ENCODE assay signal across 16 cellular contexts in genomic region chr14:44589180-44589579, GRCh38.
A peak's percentile ranks its signal among the peaks of the same experiment; 100 is the strongest.
DNase-seq lines count a peak whose midpoint lies in the region; ATAC-seq, FAIRE-seq and TF ChIP-seq lines count a peak whose summit lies in the region.
"Had no signal": no experiment of that assay in that cellular context is flagged by ENCODE, and none has a peak within 500 bp of the region (broad histone marks: within the 10 kb centered on the region; RNA-seq: fewer than 3 reads in every experiment).

No MANE protein-coding gene starts in this region.

- no peaks in the 10 kb centered on the region for H3K27me3 ChIP-seq in foreskin keratinocyte
- H3K27me3 ChIP-seq in pancreas, result no peaks in the 10 kb centered on the region

- no peak overlapping the region for H3K4me3 ChIP-seq in pancreas
- H3K4me3 ChIP-seq: GM23248, SK-N-MC had no signal

- H3K27ac ChIP-seq in foreskin keratinocyte (no peak overlapping the region), pancreas (no peak overlapping the region)
- H3K27ac ChIP-seq: C4-2B, GM23248, SK-N-MC had no signal

- ATAC-seq in foreskin keratinocyte (peak; percentile 46), pancreas (no peak)
- ATAC-seq: Right ventricle myocardium inferior, T-cell had no signal

- H3K4me1 ChIP-seq in foreskin keratinocyte, result no peaks in the 10 kb centered on the region
- H3K4me1 ChIP-seq in pancreas, result no peaks in the 10 kb centered on the region
- H3K4me1 ChIP-seq: Caco-2 had no signal

- intact Hi-C loops in pancreas (cut with DNase I), result no loop called here

- WGBS in pancreas, 2 donors, result 80 to 89% methylated on average over 3 of the region's 3 CpGs

- no peaks in the 10 kb centered on the region for H3K36me3 ChIP-seq in pancreas

- DNase-seq in ACHN (peak; percentile 3), NCI-H69 (lab: John Stamatoyannopoulos, UW) (peak; percentile 13), foreskin keratinocyte (peak in 1 of 2 donors; percentile 11), epidermal melanocyte (ENCODE audit: insufficient read length, low spot score) (no peak), pancreas (no peak), HCEC 1CT (no peak)
- DNase-seq: Caco-2, GDM1, GM23248, NCI-H1436, NCI-H510A, T-cell had no signal

- no peak for TF ChIP-seq CTCF in foreskin keratinocyte (conservative IDR thresholded peaks at IDR 0.05)
- no peak for TF ChIP-seq CTCF in pancreas (IDR thresholded peaks at IDR 0.05)

- no peaks in the 10 kb centered on the region for H3K9me3 ChIP-seq in pancreas
- H3K9me3 ChIP-seq: Caco-2 had no signal

- in situ Hi-C loops in ACHN (cut with HindIII; ENCODE audit: low pct_ligation_motif_present, low pct_unique_long_range_greater_than_20kb, low sequenced_read_pairs), result no loop called here

- FAIRE-seq in G401.6 (lab: Jason Lieb, UNC), result peak; percentile 60
- no peak for FAIRE-seq in pancreas (lab: Jason Lieb, UNC)

Comparison
In these comparisons a context has a peak if more than half of its experiments do, and no peak if none do; other contexts are left out.
1. DNase-seq: peak in ACHN (single experiment) and NCI-H69 (single experiment); none in epidermal melanocyte (single experiment), pancreas (0 of 6) and HCEC 1CT (single experiment).